15 cellular contexts compared by ENCODE assay signal in the genomic region with DNA sequence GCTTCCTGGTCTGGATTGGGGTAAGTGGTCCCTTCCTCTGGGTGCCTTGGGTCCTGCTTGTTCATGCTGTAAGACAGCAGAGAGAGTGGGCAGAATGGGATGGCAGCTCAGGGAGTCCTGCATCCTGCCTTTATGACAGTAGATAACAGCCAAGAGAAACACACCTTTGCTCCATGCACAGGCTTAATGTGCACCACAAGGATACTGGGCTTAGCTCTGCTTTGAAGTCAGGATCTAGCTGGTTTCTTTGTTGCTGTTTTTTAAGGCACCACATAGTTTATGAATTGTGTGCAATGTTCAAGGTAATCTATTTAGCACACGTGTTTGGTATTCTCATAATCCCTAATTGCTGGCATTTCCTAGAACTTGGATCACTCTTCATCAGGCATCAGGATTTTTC.
A peak's percentile ranks its signal among the peaks of the same experiment; 100 is the strongest.
DNase-seq lines count a peak whose midpoint lies in the region; ATAC-seq, FAIRE-seq and TF ChIP-seq lines count a peak whose summit lies in the region.
"Had no signal": no experiment of that assay in that cellular context is flagged by ENCODE, and none has a peak within 500 bp of the region (broad histone marks: within the 10 kb centered on the region; RNA-seq: fewer than 3 reads in every experiment).

No MANE protein-coding gene starts in this region.

- no peak overlapping the region for H3K4me3 ChIP-seq in trophoblast cell (ENCODE audit: low read depth, low read length)
- no peak overlapping the region for H3K4me3 ChIP-seq in aorta (ENCODE audit: low read length in 2 of 2)
- H3K4me3 ChIP-seq: GM12878, GM23248, SJCRH30 had no signal

- H4K12ac ChIP-seq in trophoblast cell (ENCODE audit: low read depth, low read length) = no peak overlapping the region

- H3K4ac ChIP-seq in trophoblast cell (ENCODE audit: low read depth, low read length) = no peak overlapping the region

- H3K79me1 ChIP-seq in trophoblast cell (ENCODE audit: low read length) = no peaks in the 10 kb centered on the region

- no peaks in the 10 kb centered on the region for H3K79me2 ChIP-seq in trophoblast cell (ENCODE audit: control insufficient read depth, insufficient read depth, low read length, poor library complexity)

- no CpG with 5 or more reads among the region's 1 CpG for WGBS in trophoblast cell (ENCODE audit: extremely low coverage, insufficient coverage, insufficient read length)
- WGBS in aorta, 2 donors = 59 to 68% methylated on average over 1 of the region's 1 CpG

- no peak overlapping the region for H3K18ac ChIP-seq in trophoblast cell (ENCODE audit: low read length)

- H3K4me2 ChIP-seq in trophoblast cell (ENCODE audit: low read length) = no peak overlapping the region

- no peak overlapping the region for H3K9ac ChIP-seq in trophoblast cell (ENCODE audit: low read length)
- H3K9ac ChIP-seq: GM23248 had no signal

- no peak overlapping the region for H3K14ac ChIP-seq in trophoblast cell (ENCODE audit: low read length)

- H3K4me1 Mint-ChIP-seq in effector memory CD8-positive, alpha-beta T cell (ENCODE audit: low read depth in 2 of 2) = no peaks in the 10 kb centered on the region

- no peak overlapping the region for H2AK5ac ChIP-seq in trophoblast cell (ENCODE audit: low read length)

- no peak for ATAC-seq in aorta (ENCODE audit: low FRiP score)
- ATAC-seq in effector memory CD8-positive, alpha-beta T cell (replicated peaks) = no peak
- ATAC-seq: GM12878 had no signal

- no peak overlapping the region for H2AFZ ChIP-seq in trophoblast cell (ENCODE audit: insufficient read depth, low read length, poor library complexity)
- H2AFZ ChIP-seq: GM23248 had no signal

- no peak overlapping the region for H4K91ac ChIP-seq in trophoblast cell (ENCODE audit: low read depth, low read length)

- H3K4me3 Mint-ChIP-seq in effector memory CD8-positive, alpha-beta T cell = no peak overlapping the region

- H3K9me3 Mint-ChIP-seq in effector memory CD8-positive, alpha-beta T cell = no peaks in the 10 kb centered on the region

- H3K4me1 ChIP-seq in trophoblast cell (ENCODE audit: control insufficient read depth in 1 of 2, insufficient read depth in 2 of 2, low read length in 2 of 2) (peaks cover 2 to 3% of the 10 kb centered on the region in 2 experiments), aorta (ENCODE audit: control insufficient read depth in 1 of 2, insufficient read depth in 2 of 2, low read length in 2 of 2) (no peaks in the 10 kb centered on the region)

- no peak overlapping the region for H2BK5ac ChIP-seq in trophoblast cell (ENCODE audit: low read depth, low read length, poor library complexity)

- H3K27ac ChIP-seq in trophoblast cell (ENCODE audit: low read depth, low read length) (no peak overlapping the region), aorta (ENCODE audit: low read depth in 1 of 2, low read length in 2 of 2) (no peak overlapping the region)
- H3K27ac ChIP-seq: GM23248, SJCRH30 had no signal

- H3K36me3 ChIP-seq in trophoblast cell (ENCODE audit: control insufficient read depth in 1 of 2, insufficient read depth in 2 of 2, low read length in 2 of 2) = no peaks in the 10 kb centered on the region
- no peaks in the 10 kb centered on the region for H3K36me3 ChIP-seq in aorta (ENCODE audit: control insufficient read depth in 1 of 2, insufficient read depth in 2 of 2, low read length in 1 of 2)
- H3K36me3 ChIP-seq: SJCRH30 had no signal

- no peaks in the 10 kb centered on the region for H3K36me3 Mint-ChIP-seq in effector memory CD8-positive, alpha-beta T cell (ENCODE audit: insufficient read depth)

- peak overlapping the region; percentile 11 for H2BK12ac ChIP-seq in trophoblast cell (ENCODE audit: low read length)

- intact Hi-C loops in aorta (cut with DNase I) = no loop called here

- H3K23ac ChIP-seq in trophoblast cell (ENCODE audit: low read length) = no peak overlapping the region

- H3K27ac Mint-ChIP-seq in effector memory CD8-positive, alpha-beta T cell = no peak overlapping the region

- peak; percentile 64 for DNase-seq in DMS53 (lab: John Stamatoyannopoulos, UW)
- no peak for DNase-seq in GM12891 (ENCODE audit: insufficient read length, low spot score)
- peak; percentile 57 for DNase-seq in cerebellar cortex (ENCODE audit: low spot score)
- DNase-seq in trophoblast cell = no peak
- DNase-seq in aorta = no peak
- DNase-seq in activated CD4-positive, alpha-beta T cell treated with anti-CD3 and anti-CD28 coated beads, Interleukin-2, amount 50 U/mL, for 1 hour = no peak
- no peak for DNase-seq in effector memory CD8-positive, alpha-beta T cell
- DNase-seq: DMS 273 treated with DMSO at 0.1 percent for 48 hours, GM23248, NCI-H146, NCI-H446, NCI-H82, RPMI8226, SJCRH30 had no signal

- peak; percentile 16 for FAIRE-seq in GM12891 (lab: Jason Lieb, UNC)
- FAIRE-seq: GM12878 had no signal

- H4K8ac ChIP-seq in trophoblast cell (ENCODE audit: low read depth, low read length) = no peak overlapping the region

- no peaks in the 10 kb centered on the region for H3K27me3 ChIP-seq in trophoblast cell (ENCODE audit: insufficient read depth, low read length)
- H3K27me3 ChIP-seq in aorta (ENCODE audit: control insufficient read depth in 1 of 2, insufficient read depth in 2 of 2, low read length in 1 of 2) = no peaks in the 10 kb centered on the region
- H3K27me3 ChIP-seq: SJCRH30 had no signal

- H3K27me3 Mint-ChIP-seq in effector memory CD8-positive, alpha-beta T cell = peaks cover 0 to 1% of the 10 kb centered on the region in 2 donors

- H3K9me3 ChIP-seq in trophoblast cell (ENCODE audit: insufficient read depth, low read depth, low read length) (no peaks in the 10 kb centered on the region), aorta (ENCODE audit: control insufficient read depth, low read length) (no peaks in the 10 kb centered on the region)
- H3K9me3 ChIP-seq: SJCRH30 had no signal

- no peak overlapping the region for H2BK120ac ChIP-seq in trophoblast cell (ENCODE audit: insufficient read depth, low read length, poor library complexity)

- TF ChIP-seq POLR2A in GM12891 (IDR thresholded peaks at IDR 0.05; ENCODE audit: low read depth, low read length) = no peak

TF ChIP-seq in GM12891, 5 proteins besides CTCF, POLR2A, EP300 and RAD21:
- TF ChIP-seq SPI1 (IDR thresholded peaks at IDR 0.05; ENCODE audit: low read depth, low read length) (no peak), POU2F2 (IDR thresholded peaks at IDR 0.05; ENCODE audit: low read depth, low read length) (no peak)

Comparison
In these comparisons a context has a peak if more than half of its experiments do, and no peak if none do; other contexts are left out.
1. DNase-seq: peak in DMS53 (single experiment) and cerebellar cortex (single experiment); none in GM12891 (single experiment), trophoblast cell (0 of 2), aorta (0 of 2), activated CD4-positive, alpha-beta T cell treated with anti-CD3 and anti-CD28 coated beads, Interleukin-2, amount 50 U/mL, for 1 hour (single experiment) and effector memory CD8-positive, alpha-beta T cell (0 of 3).